Comparison of ENCODE assay signal across 9 cellular contexts in the genomic region with DNA sequence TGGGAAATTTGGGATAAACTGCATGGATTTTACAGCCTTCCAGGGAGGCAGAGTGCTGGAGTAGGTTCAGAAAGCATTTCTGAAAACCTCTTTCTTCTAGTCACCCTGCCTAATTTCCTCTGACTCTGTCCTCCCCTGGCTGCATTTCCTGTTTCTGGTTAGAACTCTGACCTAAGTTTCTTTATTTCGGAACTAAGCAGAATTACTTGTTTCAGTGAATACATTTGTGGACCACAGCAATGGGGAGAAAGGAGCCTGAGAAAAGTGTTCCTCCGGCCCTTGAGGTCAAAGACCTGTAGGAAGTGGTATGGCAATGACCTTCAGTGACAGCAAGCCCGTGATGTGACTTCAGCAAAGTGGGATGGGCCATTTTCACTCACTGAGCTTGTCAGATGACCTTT.
DNase-seq lines count a peak whose midpoint lies in the region; ATAC-seq and TF ChIP-seq lines count a peak whose summit lies in the region.
"Had no signal": no experiment of that assay in that cellular context is flagged by ENCODE, and none has a peak within 500 bp of the region (broad histone marks: within the 10 kb centered on the region; RNA-seq: fewer than 3 reads in every experiment).

No MANE protein-coding gene starts in this region.

- intact Hi-C loops in CD4-positive, alpha-beta T cell (cut with DNase I, micrococcal nuclease), result no loop called here

- no peaks in the 10 kb centered on the region for H3K27me3 ChIP-seq in CD4-positive, alpha-beta T cell (ENCODE audit: control insufficient read depth, insufficient read depth, low read length)
- no peaks in the 10 kb centered on the region for H3K27me3 ChIP-seq in Loucy (ENCODE audit: insufficient read depth, low read length, poor library complexity, severe bottlenecking)

- H4K20me1 ChIP-seq in Loucy (ENCODE audit: insufficient read depth, low read length, poor library complexity, severe bottlenecking), result no peaks in the 10 kb centered on the region

- no peaks in the 10 kb centered on the region for H3F3A ChIP-seq in Loucy (ENCODE audit: low read depth)

- CTCF ChIA-PET in CD4-positive, alpha-beta T cell (lab: Charles Lee), result no interaction called here
- CTCF ChIA-PET in GM10248 (lab: Yijun Ruan, JAX), result interaction anchor here (1.3 kb wide), 1 partner anchor 18 kb away, joined by 5 read pairs; no protein-coding TSS in a partner anchor

- no peak overlapping the region for H3K9ac ChIP-seq in Loucy (ENCODE audit: low read depth, low read length, poor library complexity, severe bottlenecking)

- H3K4me3 ChIP-seq in Loucy (ENCODE audit: low read length, poor library complexity, severe bottlenecking), result peak overlapping the region; percentile 34

- no peaks in the 10 kb centered on the region for H3K27me3 Mint-ChIP-seq in CD4-positive, alpha-beta T cell
- H3K27me3 Mint-ChIP-seq in central memory CD8-positive, alpha-beta T cell, result no peaks in the 10 kb centered on the region

- POLR2A ChIA-PET in CD4-positive, alpha-beta T cell (lab: Charles Lee), result no interaction called here
- POLR2A ChIA-PET in GM10248 (lab: Yijun Ruan, JAX), result no interaction called here

- peak overlapping the region; percentile 68 for H3K4me2 ChIP-seq in Loucy (ENCODE audit: low read depth, low read length, poor library complexity, severe bottlenecking)

- H3K79me2 ChIP-seq in Loucy (ENCODE audit: insufficient read depth, low read length), result no peaks in the 10 kb centered on the region

- H3K27ac Mint-ChIP-seq in CD4-positive, alpha-beta T cell, result peak overlapping the region; percentile 4
- no peak overlapping the region for H3K27ac Mint-ChIP-seq in central memory CD8-positive, alpha-beta T cell (ENCODE audit: low read depth)

- no peak overlapping the region for H3K4me3 Mint-ChIP-seq in CD4-positive, alpha-beta T cell
- peak overlapping the region; percentile 12 for H3K4me3 Mint-ChIP-seq in central memory CD8-positive, alpha-beta T cell

- H3K4me1 ChIP-seq in Loucy (ENCODE audit: insufficient read depth, low read length, poor library complexity, severe bottlenecking), result peaks cover 21% of the 10 kb centered on the region

- peaks cover 58% of the 10 kb centered on the region for H3K4me1 Mint-ChIP-seq in CD4-positive, alpha-beta T cell (ENCODE audit: low read depth)
- H3K4me1 Mint-ChIP-seq in central memory CD8-positive, alpha-beta T cell, result peaks cover 36% of the 10 kb centered on the region

- no peak for DNase-seq in CD4-positive, alpha-beta T cell
- no peak for DNase-seq in central memory CD8-positive, alpha-beta T cell (ENCODE audit: low spot score in 2 of 2)
- DNase-seq in dedifferentiated amniotic fluid mesenchymal stem cell (ENCODE audit: extremely low spot score), result no peak
- DNase-seq in NCI-H748 treated with DMSO at 0.1 percent for 48 hours (lab: John Stamatoyannopoulos, UW), result no peak
- no peak for DNase-seq in NCI-H1694 (lab: John Stamatoyannopoulos, UW)
- DNase-seq in GM10248 (ENCODE audit: extremely low spot score), result no peak
- DNase-seq: NCI-H2171 treated with DMSO at 0.1 percent for 48 hours had no signal

- H3K9me3 ChIP-seq in CD4-positive, alpha-beta T cell (ENCODE audit: control insufficient read depth, low read length), result no peaks in the 10 kb centered on the region
- H3K9me3 ChIP-seq in Loucy (ENCODE audit: insufficient read depth, low read depth, low read length), result no peaks in the 10 kb centered on the region

- no peaks in the 10 kb centered on the region for H3K36me3 Mint-ChIP-seq in CD4-positive, alpha-beta T cell (ENCODE audit: low read depth)
- H3K36me3 Mint-ChIP-seq in central memory CD8-positive, alpha-beta T cell (ENCODE audit: insufficient read depth), result peaks cover 5% of the 10 kb centered on the region

- no peak for ATAC-seq in CD4-positive, alpha-beta T cell (ENCODE audit: poor library complexity)
- ATAC-seq in GM19395 (IDR thresholded peaks at IDR 0.05; ENCODE audit: unreplicated experiment), result peak; percentile 62
- ATAC-seq in central memory CD8-positive, alpha-beta T cell (replicated peaks; ENCODE audit: extremely low read depth, poor library complexity, severe bottlenecking), result no peak

- no peak overlapping the region for H2AFZ ChIP-seq in Loucy (ENCODE audit: low read length)

- no peak overlapping the region for H3K27ac ChIP-seq in CD4-positive, alpha-beta T cell (ENCODE audit: low read depth, low read length)

- no peaks in the 10 kb centered on the region for H3K9me2 ChIP-seq in Loucy (replicated peaks; ENCODE audit: low read depth, low read length)

- H3K36me3 ChIP-seq in Loucy (ENCODE audit: insufficient read depth, low read length), result no peaks in the 10 kb centered on the region

- no peaks in the 10 kb centered on the region for H3K9me3 Mint-ChIP-seq in CD4-positive, alpha-beta T cell
- no peaks in the 10 kb centered on the region for H3K9me3 Mint-ChIP-seq in central memory CD8-positive, alpha-beta T cell

- TF ChIP-seq CTCF in CD4-positive, alpha-beta T cell (IDR thresholded peaks at IDR 0.05), result no peak
- TF ChIP-seq CTCF in Loucy (conservative IDR thresholded peaks at IDR 0.05; ENCODE audit: low read length), result no peak
- no peak for TF ChIP-seq CTCF in GM10248 (IDR thresholded peaks at IDR 0.05; ENCODE audit: control extremely low read depth, extremely low read depth, low read depth, missing control alignments)
